In the genomic region with DNA sequence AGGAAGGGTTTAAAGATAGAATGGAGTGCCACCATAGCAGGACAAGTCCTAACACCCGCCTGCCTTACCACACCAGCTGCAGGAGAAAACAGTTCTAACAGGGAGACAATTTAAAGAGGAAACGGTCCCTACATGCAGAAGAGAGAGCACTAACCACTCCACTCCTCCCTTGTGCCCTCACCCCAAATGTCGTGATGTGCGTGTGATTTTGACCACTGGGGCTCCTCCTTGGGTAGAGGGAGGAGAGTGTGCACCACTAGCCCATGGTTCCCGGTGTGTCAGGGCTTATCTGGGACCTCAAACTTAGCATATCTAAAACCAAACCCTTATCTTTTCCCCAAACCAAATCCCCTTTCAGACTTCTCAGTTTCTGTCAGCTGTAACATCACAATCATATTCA, we compare ENCODE assay signal across 14 cellular contexts.
DNase-seq lines count a peak whose midpoint lies in the region; ATAC-seq, FAIRE-seq and TF ChIP-seq lines count a peak whose summit lies in the region.
"Had no signal": no experiment of that assay in that cellular context is flagged by ENCODE, and none has a peak within 500 bp of the region (broad histone marks: within the 10 kb centered on the region; RNA-seq: fewer than 3 reads in every experiment).

No MANE protein-coding gene starts in this region.

- H3K4me3 ChIP-seq in breast epithelium: no peak overlapping the region

- no peaks in the 10 kb centered on the region for H3K36me3 ChIP-seq in breast epithelium

- H3K27ac ChIP-seq in breast epithelium: no peak overlapping the region
- H3K27ac ChIP-seq: epithelial cell of prostate had no signal

- H3K9me3 ChIP-seq in breast epithelium: no peaks in the 10 kb centered on the region

- H3K4me1 ChIP-seq in breast epithelium: no peaks in the 10 kb centered on the region

- FAIRE-seq in HTR-8/SVneo (lab: Jason Lieb, UNC): no peak

- ATAC-seq in activated CD4-positive, CD25-positive, alpha-beta regulatory T cell treated with anti-CD3 and anti-CD28 coated beads, Interleukin-2, amount 50 U/mL, for 24 hours: peak; percentile 42 to 47
- peak; percentile 53 for ATAC-seq in HG02588 (IDR thresholded peaks at IDR 0.05; ENCODE audit: unreplicated experiment)
- peak; percentile 55 for ATAC-seq in HG03378 (IDR thresholded peaks at IDR 0.05; ENCODE audit: unreplicated experiment)

- intact Hi-C loops in breast epithelium (cut with DNase I; ENCODE audit: low total_unique reads): no loop called here

- DNase-seq in activated CD4-positive, CD25-positive, alpha-beta regulatory T cell treated with anti-CD3 and anti-CD28 coated beads, Interleukin-2, amount 50 U/mL, for 72 hours: no peak
- DNase-seq in breast epithelium (ENCODE audit: low spot score in 2 of 2) (no peak), epidermal melanocyte (ENCODE audit: insufficient read length, low spot score) (no peak), HTR-8/SVneo (ENCODE audit: insufficient read length, low spot score) (no peak), NCI-H1092 treated with DMSO at 0.1 percent for 48 hours (lab: John Stamatoyannopoulos, UW) (no peak)
- DNase-seq: 8988T; activated CD4-positive, alpha-beta T cell treated with anti-CD3 and anti-CD28 coated beads for 1 hour; DMS 273 treated with DMSO at 0.1 percent for 48 hours; mesenchymal stem cell; NCI-H510A had no signal

- no peaks in the 10 kb centered on the region for H3K27me3 ChIP-seq in breast epithelium

- TF ChIP-seq POLR2A in breast epithelium (IDR thresholded peaks at IDR 0.05): no peak

- no peak for TF ChIP-seq CTCF in breast epithelium (IDR thresholded peaks at IDR 0.05)
